In the genomic region with DNA sequence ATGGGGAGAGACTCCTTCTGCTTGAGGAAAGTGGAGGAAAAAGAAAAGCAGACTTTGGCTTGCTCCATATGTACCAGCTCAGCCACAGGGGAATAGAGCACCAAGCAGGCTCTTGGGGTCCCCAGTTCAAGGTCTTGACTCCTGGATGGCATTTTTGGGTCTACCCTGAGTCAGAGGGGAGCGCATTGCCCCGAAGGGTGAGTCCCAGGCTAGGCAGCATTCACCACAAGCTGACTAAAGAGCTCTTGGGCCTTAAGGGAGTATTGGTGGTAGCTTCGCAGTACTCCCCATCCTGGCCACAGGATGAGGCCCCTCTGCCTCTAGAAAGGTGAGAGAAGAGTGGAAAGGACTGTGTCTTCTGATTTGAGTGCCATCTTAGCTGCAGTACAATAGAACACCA, we compare ENCODE assay signal across 24 cellular contexts. TPM values are rescaled to one million over a fixed set of nuclear protein-coding genes. Genes with fewer than 3 reads are reported as not detected.
"Had no signal": no experiment of that assay in that cellular context is flagged by ENCODE, and none has a peak within 500 bp of the region (broad histone marks: within the 10 kb centered on the region; RNA-seq: fewer than 3 reads in every experiment).

No MANE protein-coding gene starts in this region.

- H3K9me3 ChIP-seq: colonic mucosa, esophagus squamous epithelium, gastrocnemius medialis had no signal

- H3K4me1 ChIP-seq: colonic mucosa, esophagus muscularis mucosa, esophagus squamous epithelium, foreskin keratinocyte, gastrocnemius medialis, gastroesophageal sphincter, heart left ventricle, heart right ventricle had no signal

- H3K27me3 ChIP-seq: colonic mucosa, dorsolateral prefrontal cortex, esophagus muscularis mucosa, esophagus squamous epithelium, foreskin keratinocyte, gastrocnemius medialis, gastroesophageal sphincter, heart left ventricle, heart right ventricle had no signal

- ATAC-seq: effector memory CD8-positive, alpha-beta T cell; esophagus mucosa; foreskin keratinocyte; gastrocnemius medialis; gastroesophageal sphincter; heart left ventricle; heart right ventricle had no signal

- H3K4me3 ChIP-seq: colonic mucosa, coronary artery, dorsolateral prefrontal cortex, esophagus muscularis mucosa, esophagus squamous epithelium, gastrocnemius medialis, gastroesophageal sphincter, heart left ventricle, heart right ventricle had no signal

- DNase-seq: colonic mucosa; cortex of kidney; dermis blood vessel endothelial cell; dorsolateral prefrontal cortex; effector CD4-positive, alpha-beta T cell; effector CD8-positive, alpha-beta T cell; effector memory CD4-positive, alpha-beta T cell; effector memory CD8-positive, alpha-beta T cell; endodermal cell; erythroblast; esophagus squamous epithelium; foreskin fibroblast; foreskin keratinocyte; foreskin melanocyte; gastrocnemius medialis; glutamatergic neuron; heart left ventricle; heart right ventricle had no signal

- H3K27ac ChIP-seq: colonic mucosa, coronary artery, dorsolateral prefrontal cortex, epithelial cell of prostate, esophagus muscularis mucosa, esophagus squamous epithelium, foreskin keratinocyte, gastrocnemius medialis, gastroesophageal sphincter, heart left ventricle, heart right ventricle had no signal

- H3K36me3 ChIP-seq: colonic mucosa, esophagus muscularis mucosa, esophagus squamous epithelium, gastrocnemius medialis, gastroesophageal sphincter, heart left ventricle, heart right ventricle had no signal

RNA-seq across cellular contexts. Expression of gene UNC79, which starts 19.8 kb away (rescaled TPM):
- total RNA-seq: dermis blood vessel endothelial cell, endothelial cell of umbilical vein had no signal
